ENCODE assay signal across 25 cellular contexts in genomic region chr6:148054219-148054618, GRCh38.
DNase-seq lines count a peak whose midpoint lies in the region; ATAC-seq, FAIRE-seq and TF ChIP-seq lines count a peak whose summit lies in the region.
"Had no signal": no experiment of that assay in that cellular context is flagged by ENCODE, and none has a peak within 500 bp of the region (broad histone marks: within the 10 kb centered on the region; RNA-seq: fewer than 3 reads in every experiment).

No MANE protein-coding gene starts in this region.

- no peaks in the 10 kb centered on the region for H4K20me1 ChIP-seq in GM23338 (replicated peaks; ENCODE audit: insufficient read depth)
- no peaks in the 10 kb centered on the region for H4K20me1 ChIP-seq in K562 (replicated peaks; ENCODE audit: control insufficient read depth, insufficient read depth, low read length)
- H4K20me1 ChIP-seq: BLaER1 treated with 17β-estradiol and CSF1 and Interleukin-3, amounts not matched to agents 10 nM and 100 nM had no signal

- CTCF ChIA-PET in K562 (lab: Yijun Ruan, JAX; ENCODE audit: low intra/inter-chr PET ratio), result no interaction called here

- no peak for TF ChIP-seq RAD21 in K562 (CRISPR knock-in tag; conservative IDR thresholded peaks at IDR 0.05 in 1 of 2, IDR thresholded peaks at IDR 0.05 in 1 of 2)

- H3K9me1 ChIP-seq in K562 (ENCODE audit: control insufficient read depth, insufficient read depth, low read length), result no peaks in the 10 kb centered on the region

- POLR2A ChIA-PET in K562 (lab: Yijun Ruan, JAX), result no interaction called here

- H3K27ac ChIP-seq in GM23338 (ENCODE audit: low read depth) (no peak overlapping the region), K562 (ENCODE audit: extremely low read depth, low read depth, low read length) (no peak overlapping the region)
- H3K27ac ChIP-seq: A549; BLaER1 treated with 17β-estradiol and CSF1 and Interleukin-3, amounts not matched to agents 10 nM and 100 nM; GM23248 had no signal

- H3K79me2 ChIP-seq in GM23338 (replicated peaks; ENCODE audit: insufficient read depth) (no peaks in the 10 kb centered on the region), K562 (ENCODE audit: control insufficient read depth, insufficient read depth, low read length) (no peaks in the 10 kb centered on the region)

- peaks cover 4% of the 10 kb centered on the region for H3K27me3 Mint-ChIP-seq in GM23338 (ENCODE audit: insufficient read depth, low read depth, poor library complexity)
- H3K27me3 Mint-ChIP-seq: CD4-positive, alpha-beta T cell; CD8-positive, alpha-beta memory T cell had no signal

- H3K4me1 ChIP-seq in GM23338 (ENCODE audit: insufficient read depth) (no peaks in the 10 kb centered on the region), K562 (replicated peaks in 1 of 2; ENCODE audit: control insufficient read depth in 2 of 2, insufficient read depth in 2 of 2, low read length in 2 of 2) (no peaks in the 10 kb centered on the region)
- H3K4me1 ChIP-seq: A549; BE2C; BLaER1 treated with 17β-estradiol and CSF1 and Interleukin-3, amounts not matched to agents 10 nM and 100 nM had no signal

- in situ Hi-C loops in K562 (cut with MboI), result no loop called here

- intact Hi-C loops in K562 (cut with micrococcal nuclease), result no loop called here

- H2AFZ ChIP-seq in GM23338 (no peak overlapping the region), K562 (ENCODE audit: low read depth, low read length) (no peak overlapping the region)
- H2AFZ ChIP-seq: GM23248 had no signal

- no peak for FAIRE-seq in K562 (lab: Jason Lieb, UNC)
- FAIRE-seq: A549, D721Med, G401.6, GM12892, GM19239 had no signal

- no peak overlapping the region for H3K4me2 ChIP-seq in GM23338
- no peak overlapping the region for H3K4me2 ChIP-seq in K562 (ENCODE audit: insufficient read depth, low read length)
- H3K4me2 ChIP-seq: A549; BLaER1 treated with 17β-estradiol and CSF1 and Interleukin-3, amounts not matched to agents 10 nM and 100 nM had no signal

- no peak overlapping the region for H3K27ac Mint-ChIP-seq in GM23338
- H3K27ac Mint-ChIP-seq: CD14-positive monocyte; CD4-positive, alpha-beta T cell; CD8-positive, alpha-beta memory T cell; H9 had no signal

- H3K9me3 ChIP-seq in K562 (replicated peaks; ENCODE audit: control insufficient read depth, insufficient read depth, low read depth, low read length), result 0 out of 2 replicates have a peak, but pooled peaks cover 3% of the 10 kb centered on the region
- H3K9me3 ChIP-seq: A549 had no signal

- H3K9ac ChIP-seq in K562 (ENCODE audit: insufficient read depth in 1 of 2, low read depth in 2 of 2, low read length in 2 of 2), result no peak overlapping the region
- H3K9ac ChIP-seq: BLaER1 treated with 17β-estradiol and CSF1 and Interleukin-3, amounts not matched to agents 10 nM and 100 nM; GM23248 had no signal

- H3K36me3 Mint-ChIP-seq in GM23338 (ENCODE audit: low read depth), result peaks cover 3% of the 10 kb centered on the region
- H3K36me3 Mint-ChIP-seq: CD14-positive monocyte; CD8-positive, alpha-beta memory T cell had no signal

- H3K36me3 ChIP-seq in GM23338 (ENCODE audit: insufficient read depth) (no peaks in the 10 kb centered on the region), K562 (ENCODE audit: control insufficient read depth, insufficient read depth, low read length) (no peaks in the 10 kb centered on the region)
- H3K36me3 ChIP-seq: BE2C; BLaER1 treated with 17β-estradiol and CSF1 and Interleukin-3, amounts not matched to agents 10 nM and 100 nM had no signal

- BruUV-seq in K562 (replicated peaks; lab: Mats Ljungman, UMichigan), result no TSS peak

- WGBS in K562 (ENCODE audit: insufficient coverage, low coverage, missing lambda C conversion rate), result 13% methylated on average over 1 of the region's 1 CpG

- H3K4me1 Mint-ChIP-seq in GM23338, result no peaks in the 10 kb centered on the region
- H3K4me1 Mint-ChIP-seq: CD14-positive monocyte; CD8-positive, alpha-beta memory T cell; H9 had no signal

- H3K9me3 Mint-ChIP-seq in GM23338, result peaks cover 14% of the 10 kb centered on the region

- no peak for ATAC-seq in GM23338
- no peak for ATAC-seq in K562
- ATAC-seq in HG03108 (IDR thresholded peaks at IDR 0.05; ENCODE audit: unreplicated experiment), result no peak
- ATAC-seq: A549, HCT116 had no signal

- H3K9me2 ChIP-seq in GM23338 (ENCODE audit: insufficient read depth), result peaks cover 12% of the 10 kb centered on the region; the same call in 1 of the 2 replicates

- DNase-seq in GM23338 (ENCODE audit: low spot score), result no peak
- peak; percentile 5 for DNase-seq in NAMALWA (ENCODE audit: low spot score)
- DNase-seq in K562 (ENCODE audit: extremely low read depth in 1 of 4, low spot score in 3 of 4), result no peak
- no peak for DNase-seq in iPS-NIHi11 (ENCODE audit: low spot score)
- no peak for DNase-seq in DMS79 (lab: John Stamatoyannopoulos, UW)
- DNase-seq: 8988T; ACHN; AML-193; BE2C; CD4-positive, alpha-beta T cell; CD8-positive, alpha-beta memory T cell; DMS 273 treated with DMSO at 0.1 percent for 48 hours; DMS53; DND-41; GM23248; H9 had no signal

- no peaks in the 10 kb centered on the region for H3F3A ChIP-seq in GM23338 (replicated peaks; ENCODE audit: low read depth)

- H3K27me3 ChIP-seq in GM23338 (ENCODE audit: insufficient read depth), result no peaks in the 10 kb centered on the region
- H3K27me3 ChIP-seq in K562 (ENCODE audit: control insufficient read depth in 2 of 2, insufficient read depth in 2 of 2, low read length in 2 of 2), result no peaks in the 10 kb centered on the region
- H3K27me3 ChIP-seq: BE2C; BLaER1 treated with 17β-estradiol and CSF1 and Interleukin-3, amounts not matched to agents 10 nM and 100 nM had no signal

- no peak for TF ChIP-seq POLR2A in K562 (conservative IDR thresholded peaks at IDR 0.05)

- TF ChIP-seq CTCF in GM23338 (conservative IDR thresholded peaks at IDR 0.05; ENCODE audit: low read depth in 2 of 2) (no peak), K562 (IDR thresholded peaks at IDR 0.05 in 2 of 3, conservative IDR thresholded peaks at IDR 0.05 in 1 of 3; ENCODE audit: insufficient read depth in 2 of 3, low read depth in 1 of 3, low read length in 3 of 3) (no peak)

- H3K4me3 ChIP-seq in GM23338 (no peak overlapping the region), K562 (no peak overlapping the region)
- H3K4me3 ChIP-seq: A549; BLaER1 treated with 17β-estradiol and CSF1 and Interleukin-3, amounts not matched to agents 10 nM and 100 nM; GM23248 had no signal

- TF ChIP-seq EP300 in K562 (IDR thresholded peaks at IDR 0.05; ENCODE audit: low read length), result no peak

- no peak overlapping the region for H3K4me3 Mint-ChIP-seq in GM23338
- H3K4me3 Mint-ChIP-seq: CD14-positive monocyte; CD4-positive, alpha-beta T cell; CD8-positive, alpha-beta memory T cell; H9 had no signal

TF ChIP-seq in GM23338, 12 proteins besides CTCF, POLR2A, EP300 and RAD21:
- TF ChIP-seq, protein P1, sequence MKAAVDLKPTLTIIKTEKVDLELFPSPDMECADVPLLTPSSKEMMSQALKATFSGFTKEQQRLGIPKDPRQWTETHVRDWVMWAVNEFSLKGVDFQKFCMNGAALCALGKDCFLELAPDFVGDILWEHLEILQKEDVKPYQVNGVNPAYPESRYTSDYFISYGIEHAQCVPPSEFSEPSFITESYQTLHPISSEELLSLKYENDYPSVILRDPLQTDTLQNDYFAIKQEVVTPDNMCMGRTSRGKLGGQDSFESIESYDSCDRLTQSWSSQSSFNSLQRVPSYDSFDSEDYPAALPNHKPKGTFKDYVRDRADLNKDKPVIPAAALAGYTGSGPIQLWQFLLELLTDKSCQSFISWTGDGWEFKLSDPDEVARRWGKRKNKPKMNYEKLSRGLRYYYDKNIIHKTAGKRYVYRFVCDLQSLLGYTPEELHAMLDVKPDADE (IDR thresholded peaks at IDR 0.05), result no peak
- peak; percentile 90 for TF ChIP-seq ZNF331 (CRISPR knock-in tag; IDR thresholded peaks at IDR 0.05; ENCODE audit: low read depth)

TF ChIP-seq in K562, 482 proteins besides CTCF, POLR2A, EP300 and RAD21:
- TF ChIP-seq ATF4 (CRISPR knock-in tag; IDR thresholded peaks at IDR 0.05), result 0 out of 2 replicates have a peak, but pooled peaks have one; percentile 32
- no peak for TF ChIP-seq ILF3 (IDR thresholded peaks at IDR 0.05; ENCODE audit: borderline replicate concordance)
- TF ChIP-seq GABPB1 (CRISPR knock-in tag; IDR thresholded peaks at IDR 0.05), result no peak
- no peak for TF ChIP-seq GTF2A2 (tag; IDR thresholded peaks at IDR 0.05)
- no peak for TF ChIP-seq ZNF644 (tag; IDR thresholded peaks at IDR 0.05; ENCODE audit: low read depth)
- TF ChIP-seq HOXB6 (CRISPR knock-in tag; IDR thresholded peaks at IDR 0.05; ENCODE audit: borderline replicate concordance), result no peak
- no peak for TF ChIP-seq CGGBP1 (CRISPR knock-in tag; IDR thresholded peaks at IDR 0.05)
